In genomic region chr10:23449677-23450220, GRCh38 we compare ENCODE assay signal across 20 cellular contexts. TPM values are rescaled to one million over a fixed set of nuclear protein-coding genes. Genes with fewer than 3 reads are reported as not detected.
DNase-seq lines count a peak whose midpoint lies in the region; ATAC-seq and TF ChIP-seq lines count a peak whose summit lies in the region.
"Had no signal": no experiment of that assay in that cellular context is flagged by ENCODE, and none has a peak within 500 bp of the region (broad histone marks: within the 10 kb centered on the region; RNA-seq: fewer than 3 reads in every experiment).

No MANE protein-coding gene starts in this region.

- H3K27me3 ChIP-seq in DOHH2 (ENCODE audit: control insufficient read depth, low read length): no peaks in the 10 kb centered on the region
- H3K27me3 ChIP-seq in effector memory CD4-positive, alpha-beta T cell (replicated peaks; ENCODE audit: control insufficient read depth, insufficient read depth, low read length, poor library complexity, severe bottlenecking): no peaks in the 10 kb centered on the region
- H3K27me3 ChIP-seq: adrenal gland, suprapubic skin had no signal

- DNase-seq in CD14-positive monocyte (ENCODE audit: low spot score): no peak
- no peak for DNase-seq in natural killer cell
- no peak for DNase-seq in stimulated activated CD4-positive, alpha-beta T cell treated with anti-CD3 and anti-CD28 coated beads, Interleukin-1b, Interleukin-23, amount 100 ng/mL, for 48 hours
- no peak for DNase-seq in effector memory CD4-positive, alpha-beta T cell
- DNase-seq: activated CD4-positive, CD25-positive, alpha-beta regulatory T cell; activated CD8-positive, alpha-beta memory T cell treated with anti-CD3 and anti-CD28 coated beads, Interleukin-2, amount 50 U/mL, for 48 hours; adrenal gland; DMS 273 treated with DMSO at 0.1 percent for 48 hours; GF-D8; KG1; NCI-H1092 treated with DMSO at 0.1 percent for 48 hours; NCI-H526; occipital lobe; SHP77 had no signal

- H3K4me1 ChIP-seq in DOHH2 (ENCODE audit: control insufficient read depth, low read length): peaks cover 83% of the 10 kb centered on the region
- H3K4me1 ChIP-seq in effector memory CD4-positive, alpha-beta T cell (ENCODE audit: control insufficient read depth, insufficient read depth, low read length, poor library complexity, severe bottlenecking): peaks cover 2% of the 10 kb centered on the region

- H3F3A ChIP-seq in DOHH2 (ENCODE audit: control insufficient read depth, insufficient read depth): peaks cover 37% of the 10 kb centered on the region

- H3K36me3 ChIP-seq in DOHH2 (ENCODE audit: control insufficient read depth, low read length): no peaks in the 10 kb centered on the region
- H3K36me3 ChIP-seq in effector memory CD4-positive, alpha-beta T cell (ENCODE audit: control insufficient read depth, insufficient read depth, low read length): no peaks in the 10 kb centered on the region
- H3K36me3 ChIP-seq: adrenal gland, suprapubic skin had no signal

- peak overlapping the region; percentile 53 for H3K4me3 ChIP-seq in DOHH2 (ENCODE audit: low read length)
- no peak overlapping the region for H3K4me3 ChIP-seq in effector memory CD4-positive, alpha-beta T cell (ENCODE audit: insufficient read depth, low read depth, low read length, poor library complexity, severe bottlenecking)
- H3K4me3 ChIP-seq: adrenal gland, GM12878, suprapubic skin had no signal

- H3K9me3 Mint-ChIP-seq in CD14-positive monocyte (peaks cover 0 to 3% (median 0%) of the 10 kb centered on the region in 7 donors), natural killer cell (no peaks in the 10 kb centered on the region)
- H3K9me3 Mint-ChIP-seq in activated T-helper 17 cell treated with anti-CD3 and anti-CD28 coated beads, Interleukin-2, amount 50 U/mL, for 72 hours: no peaks in the 10 kb centered on the region

- peak overlapping the region; percentile 81 for H3K4me2 ChIP-seq in DOHH2 (ENCODE audit: low read length)

- H3K4me3 Mint-ChIP-seq in CD14-positive monocyte (no peak overlapping the region), natural killer cell (no peak overlapping the region)
- H3K4me3 Mint-ChIP-seq in activated T-helper 17 cell treated with anti-CD3 and anti-CD28 coated beads, Interleukin-2, amount 50 U/mL, for 72 hours: peak overlapping the region; percentile 56

- H3K27ac Mint-ChIP-seq in CD14-positive monocyte (peak overlapping the region; percentile 87 to 95 (median 93)), natural killer cell (peak overlapping the region; percentile 53 to 68)
- H3K27ac Mint-ChIP-seq in activated T-helper 17 cell treated with anti-CD3 and anti-CD28 coated beads, Interleukin-2, amount 50 U/mL, for 72 hours: peak overlapping the region; percentile 90

- intact Hi-C loops in CD14-positive monocyte (cut with micrococcal nuclease): loop anchor here in 1 of 2 donors (10.0 kb wide), 2 partner anchors 65 to 1915 kb away; partner anchors contain the start of gene MLLT10
- intact Hi-C loops in natural killer cell (cut with micrococcal nuclease): no loop called here

- no peaks in the 10 kb centered on the region for H4K20me1 ChIP-seq in DOHH2 (ENCODE audit: control insufficient read depth, insufficient read depth, low read depth, low read length)

- TF ChIP-seq CTCF in CD14-positive monocyte (IDR thresholded peaks at IDR 0.05) (no peak), DOHH2 (IDR thresholded peaks at IDR 0.05; ENCODE audit: low read depth, low read length, poor library complexity, severe bottlenecking) (no peak), natural killer cell (IDR thresholded peaks at IDR 0.05) (no peak)

- H3K4me1 Mint-ChIP-seq in CD14-positive monocyte (peaks cover 50% of the 10 kb centered on the region), natural killer cell (peaks cover 12 to 16% of the 10 kb centered on the region in 2 donors)
- H3K4me1 Mint-ChIP-seq in activated T-helper 17 cell treated with anti-CD3 and anti-CD28 coated beads, Interleukin-2, amount 50 U/mL, for 72 hours: peaks cover 19% of the 10 kb centered on the region

- peaks cover 8% of the 10 kb centered on the region; the same call in 1 of the 2 replicates for H3K79me2 ChIP-seq in DOHH2 (ENCODE audit: control insufficient read depth, low read length)

- 0 out of 2 replicates have a peak, but pooled peaks cover 4% of the 10 kb centered on the region for H3K9me3 ChIP-seq in DOHH2 (ENCODE audit: control insufficient read depth, insufficient read depth, low read length)
- no peaks in the 10 kb centered on the region for H3K9me3 ChIP-seq in effector memory CD4-positive, alpha-beta T cell (ENCODE audit: control insufficient read depth, low read length)
- H3K9me3 ChIP-seq: adrenal gland, suprapubic skin had no signal

- H3K27ac ChIP-seq in DOHH2 (ENCODE audit: low read depth, low read length): peak overlapping the region; percentile 92
- no peak overlapping the region for H3K27ac ChIP-seq in effector memory CD4-positive, alpha-beta T cell (ENCODE audit: insufficient read depth, low read length, poor library complexity, severe bottlenecking)
- H3K27ac ChIP-seq: suprapubic skin had no signal

- no peaks in the 10 kb centered on the region for H3K9me2 ChIP-seq in DOHH2 (replicated peaks; ENCODE audit: control insufficient read depth, low read length)

- H3K36me3 Mint-ChIP-seq in CD14-positive monocyte (peaks cover 14 to 18% of the 10 kb centered on the region in 2 donors), natural killer cell (no peaks in the 10 kb centered on the region)
- H3K36me3 Mint-ChIP-seq in activated T-helper 17 cell treated with anti-CD3 and anti-CD28 coated beads, Interleukin-2, amount 50 U/mL, for 72 hours (ENCODE audit: low read depth): peaks cover 16% of the 10 kb centered on the region

- peaks cover 0 to 7% (median 0%) of the 10 kb centered on the region in 3 donors for H3K27me3 Mint-ChIP-seq in CD14-positive monocyte (ENCODE audit: low read depth in 3 of 3)
- no peaks in the 10 kb centered on the region for H3K27me3 Mint-ChIP-seq in activated T-helper 17 cell treated with anti-CD3 and anti-CD28 coated beads, Interleukin-2, amount 50 U/mL, for 72 hours
- H3K27me3 Mint-ChIP-seq in natural killer cell (ENCODE audit: low read depth in 2 of 2): no peaks in the 10 kb centered on the region

- ATAC-seq in activated T-helper 17 cell treated with anti-CD3 and anti-CD28 coated beads, Interleukin-2, amount 50 U/mL, for 72 hours (replicated peaks): no peak
- ATAC-seq in natural killer cell: no peak
- ATAC-seq in GM21367 (IDR thresholded peaks at IDR 0.05; ENCODE audit: unreplicated experiment): no peak
- ATAC-seq: sciatic nerve had no signal

RNA-seq across cellular contexts. Expression of gene OTUD1, which starts 10.9 kb away (rescaled TPM):
- 10 to 100 TPM; 18.8 to 24.5 TPM for polyA plus RNA-seq in CD14-positive monocyte
- total RNA-seq in activated T-helper 17 cell treated with anti-CD3 and anti-CD28 coated beads, Interleukin-2, amount 50 U/mL, for 72 hours: 10 to 100 TPM; 11.5 to 13.1 TPM
- total RNA-seq in natural killer cell: 10 to 100 TPM; 24.8 to 49.3 (median 45.5) TPM
